ENCODE assay signal across 26 cellular contexts in genomic region chr12:74120644-74121043, GRCh38.
"Had no signal": no experiment of that assay in that cellular context is flagged by ENCODE, and none has a peak within 500 bp of the region (broad histone marks: within the 10 kb centered on the region; RNA-seq: fewer than 3 reads in every experiment).

No MANE protein-coding gene starts in this region.

- H3K4me3 Mint-ChIP-seq: natural killer cell; nephron; neural progenitor cell; stimulated activated effector memory CD8-positive, alpha-beta T cell treated with anti-CD3 and anti-CD28 coated beads, Interleukin-12 subunit alpha, Interleukin-12 subunit beta, amount 100 ng/mL, for 72 hours; stimulated activated naive B cell treated with anti-CD40 and anti-IgM and Interleukin-4, amounts not matched to agents 10 μg/mL and 1 μg/mL and 100 μg/mL, for 72 hours; stimulated activated naive CD8-positive, alpha-beta T cell treated with anti-CD3 and anti-CD28 coated beads, Interleukin-15, Interleukin-2, amounts not matched to agents 100 ng/mL and 50 ng/mL, for 24 hours had no signal

- H3K27me3 Mint-ChIP-seq: progenitor cell of endocrine pancreas; stimulated activated naive B cell treated with anti-CD40 and anti-IgM and Interleukin-4, amounts not matched to agents 10 μg/mL and 1 μg/mL and 100 μg/mL, for 72 hours; stimulated activated naive CD8-positive, alpha-beta T cell treated with anti-CD3 and anti-CD28 coated beads, Interleukin-15, Interleukin-2, amounts not matched to agents 100 ng/mL and 50 ng/mL, for 24 hours had no signal

- H3K4me1 Mint-ChIP-seq: natural killer cell; nephron; neural progenitor cell; stimulated activated effector memory CD8-positive, alpha-beta T cell treated with anti-CD3 and anti-CD28 coated beads, Interleukin-12 subunit alpha, Interleukin-12 subunit beta, amount 100 ng/mL, for 72 hours; stimulated activated naive B cell treated with anti-CD40 and anti-IgM and Interleukin-4, amounts not matched to agents 10 μg/mL and 1 μg/mL and 100 μg/mL, for 72 hours had no signal

- H3K9ac ChIP-seq: neural progenitor cell, parathyroid adenoma had no signal

- H3K4me1 ChIP-seq: neural progenitor cell, parathyroid adenoma, psoas muscle, right lobe of liver, sigmoid colon, stomach, testis, tibial nerve, upper lobe of left lung, vagina had no signal

- H3K27ac ChIP-seq: neural progenitor cell, ovary, parathyroid adenoma, psoas muscle, right lobe of liver, sigmoid colon, stomach, testis, tibial nerve, upper lobe of left lung, vagina had no signal

- H3K27me3 ChIP-seq: neural progenitor cell, ovary, right lobe of liver, sigmoid colon, stomach, testis, tibial nerve, upper lobe of left lung, vagina had no signal

- H3K36me3 ChIP-seq: neural progenitor cell, ovary, right lobe of liver, sigmoid colon, stomach, tibial nerve, upper lobe of left lung, vagina had no signal

- H3K4me3 ChIP-seq: neural progenitor cell, ovary, psoas muscle, right lobe of liver, sigmoid colon, stomach, testis, tibial nerve, upper lobe of left lung, vagina had no signal

- H3K9me3 ChIP-seq: ovary, psoas muscle, right lobe of liver, sigmoid colon, stomach, testis, tibial nerve, upper lobe of left lung, vagina had no signal

- H3K36me3 Mint-ChIP-seq: natural killer cell; neural progenitor cell; stimulated activated effector memory CD8-positive, alpha-beta T cell treated with anti-CD3 and anti-CD28 coated beads, Interleukin-12 subunit alpha, Interleukin-12 subunit beta, amount 100 ng/mL, for 72 hours; stimulated activated naive B cell treated with anti-CD40 and anti-IgM and Interleukin-4, amounts not matched to agents 10 μg/mL and 1 μg/mL and 100 μg/mL, for 72 hours had no signal

- H3K9me3 Mint-ChIP-seq: nephron; neural progenitor cell; stimulated activated naive B cell treated with anti-CD40 and anti-IgM and Interleukin-4, amounts not matched to agents 10 μg/mL and 1 μg/mL and 100 μg/mL, for 72 hours; stimulated activated naive CD8-positive, alpha-beta T cell treated with anti-CD3 and anti-CD28 coated beads, Interleukin-15, Interleukin-2, amounts not matched to agents 100 ng/mL and 50 ng/mL, for 24 hours had no signal

- H3K27ac Mint-ChIP-seq: natural killer cell; nephron; neural progenitor cell; progenitor cell of endocrine pancreas; stimulated activated effector memory CD8-positive, alpha-beta T cell treated with anti-CD3 and anti-CD28 coated beads, Interleukin-12 subunit alpha, Interleukin-12 subunit beta, amount 100 ng/mL, for 72 hours; stimulated activated naive B cell treated with anti-CD40 and anti-IgM and Interleukin-4, amounts not matched to agents 10 μg/mL and 1 μg/mL and 100 μg/mL, for 72 hours; stimulated activated naive CD8-positive, alpha-beta T cell treated with anti-CD3 and anti-CD28 coated beads, Interleukin-15, Interleukin-2, amounts not matched to agents 100 ng/mL and 50 ng/mL, for 24 hours had no signal

- ATAC-seq: natural killer cell; psoas muscle; right cardiac atrium; right lobe of liver; stimulated activated effector memory CD8-positive, alpha-beta T cell treated with anti-CD3 and anti-CD28 coated beads, Interleukin-12 subunit alpha, Interleukin-12 subunit beta, amount 100 ng/mL, for 72 hours; stimulated activated naive B cell treated with anti-CD40 and anti-IgM and Interleukin-4, amounts not matched to agents 10 μg/mL and 1 μg/mL and 100 μg/mL, for 72 hours had no signal

- DNase-seq: natural killer cell; occipital lobe; ovary; posterior cingulate gyrus; psoas muscle; right cardiac atrium; right lobe of liver; sigmoid colon; small intestine; stimulated activated CD4-positive, alpha-beta T cell treated with anti-CD3 and anti-CD28 coated beads, Interleukin-15, amount 100 ng/mL, for 24 hours; stimulated activated CD4-positive, alpha-beta T cell treated with anti-CD3 and anti-CD28 coated beads, Interleukin-2, amount 100 ng/mL, for 24 hours; stimulated activated CD4-positive, alpha-beta T cell treated with anti-CD3 and anti-CD28 coated beads, Interleukin-2, amount 100 ng/mL, for 48 hours; stimulated activated CD4-positive, alpha-beta T cell treated with anti-CD3 and anti-CD28 coated beads, Interleukin-4, amount 100 ng/mL, for 24 hours; stimulated activated naive B cell treated with anti-CD40 and anti-IgM and Interleukin-4, amounts not matched to agents 10 μg/mL and 1 μg/mL and 100 μg/mL, for 72 hours; stimulated activated naive CD4-positive, alpha-beta T cell treated with Interleukin-2 at 50 U/mL for 16 hours; stomach; testis; upper lobe of left lung had no signal
